In genomic region chr9:112694910-112695555, GRCh38 we compare ENCODE assay signal across 21 cellular contexts. TPM values are rescaled to one million over a fixed set of nuclear protein-coding genes. Genes with fewer than 3 reads are reported as not detected.
DNase-seq lines count a peak whose midpoint lies in the region; ATAC-seq and TF ChIP-seq lines count a peak whose summit lies in the region.
"Had no signal": no experiment of that assay in that cellular context is flagged by ENCODE, and none has a peak within 500 bp of the region (broad histone marks: within the 10 kb centered on the region; RNA-seq: fewer than 3 reads in every experiment).

No MANE protein-coding gene starts in this region.

- no peak overlapping the region for H4K12ac ChIP-seq in trophoblast cell (ENCODE audit: low read depth, low read length)

- no peaks in the 10 kb centered on the region for H3K27me3 ChIP-seq in trophoblast cell (ENCODE audit: insufficient read depth, low read length)

- H3K27ac Mint-ChIP-seq in activated T-cell treated with anti-CD3 and anti-CD28 coated beads, Interleukin-2, amount 50 U/mL, for 72 hours: peak overlapping the region; percentile 39
- H3K27ac Mint-ChIP-seq in activated T-cell treated with anti-CD3 and anti-CD28 coated beads, Interleukin-2, amount 50 U/mL, for 24 hours: no peak overlapping the region
- peak overlapping the region; percentile 33 for H3K27ac Mint-ChIP-seq in WTC11
- H3K27ac Mint-ChIP-seq: IgD-negative memory B cell had no signal

- H4K8ac ChIP-seq in trophoblast cell (ENCODE audit: low read depth, low read length): no peak overlapping the region

- no peak overlapping the region for H3K4me3 Mint-ChIP-seq in activated T-cell treated with anti-CD3 and anti-CD28 coated beads, Interleukin-2, amount 50 U/mL, for 72 hours
- H3K4me3 Mint-ChIP-seq in activated T-cell treated with anti-CD3 and anti-CD28 coated beads, Interleukin-2, amount 50 U/mL, for 24 hours: no peak overlapping the region
- H3K4me3 Mint-ChIP-seq in WTC11: no peak overlapping the region
- H3K4me3 Mint-ChIP-seq: CD4-positive, alpha-beta memory T cell; H9; IgD-negative memory B cell had no signal

- H2AK5ac ChIP-seq in trophoblast cell (ENCODE audit: low read length): no peak overlapping the region

- no peak overlapping the region for H3K27ac ChIP-seq in trophoblast cell (ENCODE audit: low read depth, low read length)
- H3K27ac ChIP-seq: 22Rv1, A549, C4-2B had no signal

- H3K4me2 ChIP-seq in trophoblast cell (ENCODE audit: low read length): no peak overlapping the region
- H3K4me2 ChIP-seq: A549 had no signal

- no peak overlapping the region for H3K18ac ChIP-seq in trophoblast cell (ENCODE audit: low read length)

- H3K4ac ChIP-seq in trophoblast cell (ENCODE audit: low read depth, low read length): no peak overlapping the region

- WGBS in trophoblast cell (ENCODE audit: extremely low coverage, insufficient coverage, insufficient read length): no CpG with 5 or more reads among the region's 2 CpGs

- H4K91ac ChIP-seq in trophoblast cell (ENCODE audit: low read depth, low read length): no peak overlapping the region

- H3K36me3 Mint-ChIP-seq in activated T-cell treated with anti-CD3 and anti-CD28 coated beads, Interleukin-2, amount 50 U/mL, for 72 hours (ENCODE audit: insufficient read depth in 2 of 2): peaks cover 0 to 26% of the 10 kb centered on the region in 2 donors
- peaks cover 83% of the 10 kb centered on the region for H3K36me3 Mint-ChIP-seq in activated T-cell treated with anti-CD3 and anti-CD28 coated beads, Interleukin-2, amount 50 U/mL, for 24 hours (ENCODE audit: low read depth)
- peaks cover 45% of the 10 kb centered on the region for H3K36me3 Mint-ChIP-seq in WTC11

- no peaks in the 10 kb centered on the region for H3K4me1 ChIP-seq in trophoblast cell (ENCODE audit: control insufficient read depth in 1 of 2, insufficient read depth in 2 of 2, low read length in 2 of 2)
- H3K4me1 ChIP-seq: A549 had no signal

- H3K9me3 ChIP-seq in trophoblast cell (ENCODE audit: insufficient read depth, low read depth, low read length): no peaks in the 10 kb centered on the region
- H3K9me3 ChIP-seq: A549 had no signal

- no peak overlapping the region for H2BK5ac ChIP-seq in trophoblast cell (ENCODE audit: low read depth, low read length, poor library complexity)

- TF ChIP-seq CTCF in WTC11 (IDR thresholded peaks at IDR 0.05): no peak

- H3K14ac ChIP-seq in trophoblast cell (ENCODE audit: low read length): no peak overlapping the region

- no peak overlapping the region for H2BK120ac ChIP-seq in trophoblast cell (ENCODE audit: insufficient read depth, low read length, poor library complexity)

- CTCF ChIA-PET in WTC11 (lab: Charles Lee): interaction anchor here (1.2 kb wide), 1 partner anchor 23 kb away, joined by 3 read pairs; the partner anchor contains the start of gene INIP

- H3K9me3 Mint-ChIP-seq in activated T-cell treated with anti-CD3 and anti-CD28 coated beads, Interleukin-2, amount 50 U/mL, for 72 hours: no peaks in the 10 kb centered on the region
- H3K9me3 Mint-ChIP-seq in activated T-cell treated with anti-CD3 and anti-CD28 coated beads, Interleukin-2, amount 50 U/mL, for 24 hours: no peaks in the 10 kb centered on the region
- no peaks in the 10 kb centered on the region for H3K9me3 Mint-ChIP-seq in WTC11
- H3K9me3 Mint-ChIP-seq: CD4-positive, alpha-beta memory T cell; H9; IgD-negative memory B cell had no signal

- no peak overlapping the region for H2AFZ ChIP-seq in trophoblast cell (ENCODE audit: insufficient read depth, low read length, poor library complexity)

- H3K4me3 ChIP-seq in trophoblast cell (ENCODE audit: low read depth, low read length): no peak overlapping the region
- H3K4me3 ChIP-seq: A549 had no signal

- H3K4me1 Mint-ChIP-seq in activated T-cell treated with anti-CD3 and anti-CD28 coated beads, Interleukin-2, amount 50 U/mL, for 72 hours (ENCODE audit: low read depth): peaks cover 25% of the 10 kb centered on the region
- H3K4me1 Mint-ChIP-seq in activated T-cell treated with anti-CD3 and anti-CD28 coated beads, Interleukin-2, amount 50 U/mL, for 24 hours (ENCODE audit: low read depth): peaks cover 20% of the 10 kb centered on the region
- H3K4me1 Mint-ChIP-seq in WTC11: peaks cover 5% of the 10 kb centered on the region

- H2BK12ac ChIP-seq in trophoblast cell (ENCODE audit: low read length): no peak overlapping the region

- no peak for DNase-seq in activated T-cell treated with anti-CD3 and anti-CD28 coated beads, Interleukin-2, amount 50 U/mL, for 72 hours
- DNase-seq in activated T-cell treated with anti-CD3 and anti-CD28 coated beads, Interleukin-2, amount 50 U/mL, for 24 hours: no peak
- DNase-seq in WTC11 (ENCODE audit: low spot score): no peak
- DNase-seq in iris pigment epithelial cell (ENCODE audit: low read depth): peak; percentile 10
- peak; percentile 52 to 71 for DNase-seq in trophoblast cell
- no peak for DNase-seq in activated naive CD4-positive, alpha-beta T cell treated with anti-CD3 and anti-CD28 coated beads, Interleukin-2, amount 50 U/mL, for 16 hours
- no peak for DNase-seq in GM19238 (ENCODE audit: insufficient read length, low spot score)
- DNase-seq: AML-193; CD4-positive, alpha-beta memory T cell; DMS153; DMS79; GF-D8; GOT3; H9; KBM-7 had no signal

- ATAC-seq in activated T-cell treated with anti-CD3 and anti-CD28 coated beads, Interleukin-2, amount 50 U/mL, for 72 hours (replicated peaks in 1 of 2): no peak
- ATAC-seq in WTC11: no peak
- no peak for ATAC-seq in GM18517 (IDR thresholded peaks at IDR 0.05; ENCODE audit: unreplicated experiment)
- ATAC-seq: A549, HepG2 had no signal

- H3K79me2 ChIP-seq in trophoblast cell (ENCODE audit: control insufficient read depth, insufficient read depth, low read length, poor library complexity): no peaks in the 10 kb centered on the region

- POLR2A ChIA-PET in WTC11 (lab: Charles Lee): no interaction called here

- H3K36me3 ChIP-seq in trophoblast cell (ENCODE audit: control insufficient read depth in 1 of 2, insufficient read depth in 2 of 2, low read length in 2 of 2): peaks cover 2% of the 10 kb centered on the region in 2 experiments

- H3K9ac ChIP-seq in trophoblast cell (ENCODE audit: low read length): no peak overlapping the region

- H3K27me3 Mint-ChIP-seq in activated T-cell treated with anti-CD3 and anti-CD28 coated beads, Interleukin-2, amount 50 U/mL, for 72 hours (ENCODE audit: low read depth): no peaks in the 10 kb centered on the region
- no peaks in the 10 kb centered on the region for H3K27me3 Mint-ChIP-seq in activated T-cell treated with anti-CD3 and anti-CD28 coated beads, Interleukin-2, amount 50 U/mL, for 24 hours
- no peaks in the 10 kb centered on the region for H3K27me3 Mint-ChIP-seq in WTC11 (ENCODE audit: low read depth)
- H3K27me3 Mint-ChIP-seq: CD4-positive, alpha-beta memory T cell; IgD-negative memory B cell had no signal

- no peak overlapping the region for H3K23ac ChIP-seq in trophoblast cell (ENCODE audit: low read length)

- no peaks in the 10 kb centered on the region for H3K79me1 ChIP-seq in trophoblast cell (ENCODE audit: low read length)

TF ChIP-seq in WTC11, 78 proteins besides CTCF, POLR2A, EP300 and RAD21 (continues in another document):
- TF ChIP-seq HMGA2 (CRISPR knock-in tag; IDR thresholded peaks at IDR 0.05): no peak
- TF ChIP-seq ZNF396 (CRISPR knock-in tag; IDR thresholded peaks at IDR 0.05; ENCODE audit: borderline replicate concordance): no peak
- TF ChIP-seq, protein P1, sequence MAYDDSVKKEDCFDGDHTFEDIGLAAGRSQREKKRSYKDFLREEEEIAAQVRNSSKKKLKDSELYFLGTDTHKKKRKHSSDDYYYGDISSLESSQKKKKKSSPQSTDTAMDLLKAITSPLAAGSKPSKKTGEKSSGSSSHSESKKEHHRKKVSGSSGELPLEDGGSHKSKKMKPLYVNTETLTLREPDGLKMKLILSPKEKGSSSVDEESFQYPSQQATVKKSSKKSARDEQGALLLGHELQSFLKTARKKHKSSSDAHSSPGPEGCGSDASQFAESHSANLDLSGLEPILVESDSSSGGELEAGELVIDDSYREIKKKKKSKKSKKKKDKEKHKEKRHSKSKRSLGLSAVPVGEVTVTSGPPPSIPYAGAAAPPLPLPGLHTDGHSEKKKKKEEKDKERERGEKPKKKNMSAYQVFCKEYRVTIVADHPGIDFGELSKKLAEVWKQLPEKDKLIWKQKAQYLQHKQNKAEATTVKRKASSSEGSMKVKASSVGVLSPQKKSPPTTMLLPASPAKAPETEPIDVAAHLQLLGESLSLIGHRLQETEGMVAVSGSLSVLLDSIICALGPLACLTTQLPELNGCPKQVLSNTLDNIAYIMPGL (CRISPR knock-in tag; IDR thresholded peaks at IDR 0.05): no peak
- TF ChIP-seq TP53 (CRISPR knock-in tag; IDR thresholded peaks at IDR 0.05): no peak
- TF ChIP-seq FOXK1 (CRISPR knock-in tag; IDR thresholded peaks at IDR 0.05): no peak
- TF ChIP-seq, protein P2, sequence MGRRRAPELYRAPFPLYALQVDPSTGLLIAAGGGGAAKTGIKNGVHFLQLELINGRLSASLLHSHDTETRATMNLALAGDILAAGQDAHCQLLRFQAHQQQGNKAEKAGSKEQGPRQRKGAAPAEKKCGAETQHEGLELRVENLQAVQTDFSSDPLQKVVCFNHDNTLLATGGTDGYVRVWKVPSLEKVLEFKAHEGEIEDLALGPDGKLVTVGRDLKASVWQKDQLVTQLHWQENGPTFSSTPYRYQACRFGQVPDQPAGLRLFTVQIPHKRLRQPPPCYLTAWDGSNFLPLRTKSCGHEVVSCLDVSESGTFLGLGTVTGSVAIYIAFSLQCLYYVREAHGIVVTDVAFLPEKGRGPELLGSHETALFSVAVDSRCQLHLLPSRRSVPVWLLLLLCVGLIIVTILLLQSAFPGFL (CRISPR knock-in tag; IDR thresholded peaks at IDR 0.05; ENCODE audit: borderline replicate concordance): no peak
- TF ChIP-seq JUN (CRISPR knock-in tag; IDR thresholded peaks at IDR 0.05): no peak

RNA-seq across cellular contexts. Expression of gene INIP, which starts 22.9 kb away (rescaled TPM):
- total RNA-seq in activated T-cell treated with anti-CD3 and anti-CD28 coated beads, Interleukin-2, amount 50 U/mL, for 72 hours: 10 to 100 TPM; 34.7 to 43.5 TPM
- 16.0 to 19.1 TPM (median 16.7 TPM) in 3 replicates for total RNA-seq in WTC11 (2021)
- 12.7 and 12.8 TPM in 2 replicates for polyA plus RNA-seq in trophoblast cell (2013)

RNA-seq across cellular contexts. Expression of gene SNX30, which starts 55.5 kb away (rescaled TPM):
- 1 to 10 TPM; 5.1 to 5.4 TPM for total RNA-seq in activated T-cell treated with anti-CD3 and anti-CD28 coated beads, Interleukin-2, amount 50 U/mL, for 72 hours
- 11.8 to 13.4 TPM (median 12.1 TPM) in 3 replicates for total RNA-seq in WTC11 (2021)
- polyA plus RNA-seq in trophoblast cell (2013): 9.6 and 9.9 TPM in 2 replicates

Comparison
In these comparisons a context has a peak if more than half of its experiments do, and no peak if none do; other contexts are left out.
1. DNase-seq: peak in iris pigment epithelial cell (single experiment) and trophoblast cell (2 of 2); none in activated T-cell treated with anti-CD3 and anti-CD28 coated beads, Interleukin-2, amount 50 U/mL, for 72 hours (0 of 2), activated T-cell treated with anti-CD3 and anti-CD28 coated beads, Interleukin-2, amount 50 U/mL, for 24 hours (single experiment), WTC11 (single experiment), activated naive CD4-positive, alpha-beta T cell treated with anti-CD3 and anti-CD28 coated beads, Interleukin-2, amount 50 U/mL, for 16 hours (single experiment) and GM19238 (single experiment).